In genomic region chrX:14641681-14642655, GRCh38 we compare ENCODE assay signal across 16 cellular contexts.
"Had no signal": no experiment of that assay in that cellular context is flagged by ENCODE, and none has a peak within 500 bp of the region (broad histone marks: within the 10 kb centered on the region; RNA-seq: fewer than 3 reads in every experiment).

No MANE protein-coding gene starts in this region.

- H3K27ac ChIP-seq: foreskin keratinocyte, left ventricle myocardium inferior, lower lobe of right lung, neural progenitor cell, ovary had no signal

- H3K4me1 ChIP-seq: foreskin keratinocyte, left ventricle myocardium inferior, lower lobe of right lung, neural progenitor cell had no signal

- DNase-seq: effector CD4-positive, alpha-beta T cell; endodermal cell; erythroblast; foreskin keratinocyte; immature natural killer cell; left cardiac atrium; left ventricle myocardium inferior; lower lobe of right lung; nucleus accumbens; ovary; right cardiac atrium; stimulated activated CD4-positive, alpha-beta T cell treated with anti-CD3 and anti-CD28 coated beads, Interleukin-2, amount 100 ng/mL, for 48 hours; stimulated activated naive CD4-positive, alpha-beta T cell treated with Interleukin-2 at 50 U/mL for 16 hours had no signal

- H3K4me2 ChIP-seq: neural progenitor cell, smooth muscle cell had no signal

- ATAC-seq: foreskin keratinocyte; left cardiac atrium; lower lobe of right lung; natural killer cell treated with Interleukin-12 subunit alpha and Interleukin-12 subunit beta and Interleukin-15 and Interleukin-18, amount 100 ng/mL, for 72 hours; right cardiac atrium had no signal

- H3K4me3 ChIP-seq: left ventricle myocardium inferior, lower lobe of right lung, neural progenitor cell, ovary, smooth muscle cell had no signal

- H3K27me3 ChIP-seq: foreskin keratinocyte, neural progenitor cell, ovary had no signal

- H3K9ac ChIP-seq: neural progenitor cell had no signal

- H2AFZ ChIP-seq: neural progenitor cell had no signal

- H3K9me3 ChIP-seq: left ventricle myocardium inferior, lower lobe of right lung, ovary had no signal

- H3K36me3 ChIP-seq: left ventricle myocardium inferior, lower lobe of right lung, neural progenitor cell, ovary had no signal
